ENCODE assay signal across 1 cellular context in the genomic region with DNA sequence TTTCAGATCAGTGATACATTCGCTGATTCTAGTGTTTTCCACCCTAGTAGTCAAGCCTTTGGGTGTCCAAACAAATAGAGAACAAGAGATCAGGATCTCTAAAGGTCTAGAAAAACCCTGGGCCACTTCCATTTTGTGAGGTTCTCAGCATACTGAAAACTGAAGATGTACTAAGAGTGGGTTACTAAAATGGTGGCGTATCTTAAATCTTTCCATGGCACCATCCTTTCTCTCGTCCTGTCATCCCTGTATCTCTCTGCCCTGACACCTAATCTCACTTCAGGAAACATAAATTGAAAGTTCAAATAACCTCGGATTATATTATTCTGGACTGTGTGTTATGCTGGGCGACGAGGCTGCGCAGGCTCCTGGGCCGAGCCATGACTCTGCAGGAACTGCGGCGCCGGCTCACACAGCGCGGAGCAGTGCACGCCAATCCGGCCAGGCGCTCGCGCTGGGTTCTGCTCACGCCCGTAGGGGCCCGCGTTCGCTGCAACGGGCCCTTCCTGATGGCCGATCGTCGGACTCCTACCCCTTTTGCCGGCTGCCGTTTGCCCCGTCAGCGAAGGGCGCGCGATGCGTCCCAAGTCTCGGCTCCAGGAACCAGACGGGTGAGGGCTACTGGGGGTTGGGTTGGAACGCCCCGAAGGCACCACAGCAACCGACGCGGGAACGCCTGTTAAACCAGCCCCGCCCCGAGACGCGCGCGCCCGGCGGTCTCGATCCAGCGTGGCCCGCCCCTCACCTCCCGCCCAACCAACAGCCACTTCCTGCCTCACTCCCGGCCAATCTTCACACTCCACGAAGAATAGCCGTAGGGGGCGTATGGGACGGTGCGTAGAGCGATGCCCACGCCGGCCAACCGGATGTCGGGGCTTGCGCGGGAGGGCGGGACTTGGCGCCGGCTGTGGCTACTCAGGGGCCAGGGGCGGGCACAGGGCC.
TF ChIP-seq lines count a peak whose summit lies in the region.

No MANE protein-coding gene starts in this region.

TF ChIP-seq in K562, 482 proteins besides CTCF, POLR2A, EP300 and RAD21 (continued from another document and continues in another):
- TF ChIP-seq ZBTB34 (CRISPR knock-in tag; IDR thresholded peaks at IDR 0.05) (no peak), KLF13 (tag; IDR thresholded peaks at IDR 0.05; ENCODE audit: borderline replicate concordance, low read depth) (no peak), XRCC5 (IDR thresholded peaks at IDR 0.05; ENCODE audit: low read depth, low read length) (0 out of 2 replicates have a peak, but pooled peaks have one; percentile 28), PTBP1 (IDR thresholded peaks at IDR 0.05; ENCODE audit: low read depth, low read length) (no peak), ZBTB2 (IDR thresholded peaks at IDR 0.05) (0 out of 2 replicates have a peak, but pooled peaks have one; percentile 52), ZNF699 (CRISPR knock-in tag; IDR thresholded peaks at IDR 0.05; ENCODE audit: insufficient replicate concordance) (no peak), C11orf30 (IDR thresholded peaks at IDR 0.05; ENCODE audit: low read depth) (peak; percentile 95), BCL6 (CRISPR knock-in tag; IDR thresholded peaks at IDR 0.05) (no peak), RBM39 (optimal IDR thresholded peaks at IDR 0.05; ENCODE audit: low read depth, low read length) (no peak), ZNF644 (tag; IDR thresholded peaks at IDR 0.05; ENCODE audit: low read depth) (0 out of 2 replicates have a peak, but pooled peaks have one; percentile 65), NCOA1 (IDR thresholded peaks at IDR 0.05; ENCODE audit: low read depth) (no peak), POLR3A (IDR thresholded peaks at IDR 0.05; ENCODE audit: borderline replicate concordance, extremely low read depth, insufficient read depth, insufficient read length) (no peak), PURB (CRISPR knock-in tag; IDR thresholded peaks at IDR 0.05; ENCODE audit: low read depth) (no peak), MIER1 (IDR thresholded peaks at IDR 0.05; ENCODE audit: low read depth) (no peak), SUPT5H (IDR thresholded peaks at IDR 0.05) (peak; percentile 87), SIN3A (IDR thresholded peaks at IDR 0.05; ENCODE audit: borderline replicate concordance in 2 of 2, control insufficient read depth in 1 of 2, low read depth in 2 of 2, low read length in 2 of 2) (peak in 1 of 2 experiments; percentile 66; a peak in 1 of 4 replicates), MYBL2 (IDR thresholded peaks at IDR 0.05; ENCODE audit: low read depth) (no peak), MYBL2 (CRISPR knock-in tag; IDR thresholded peaks at IDR 0.05; ENCODE audit: borderline replicate concordance) (no peak), ZNF282 (CRISPR knock-in tag; IDR thresholded peaks at IDR 0.05) (no peak), ETV5 (CRISPR knock-in tag; IDR thresholded peaks at IDR 0.05; ENCODE audit: low read depth) (no peak), ZNF277 (CRISPR knock-in tag; IDR thresholded peaks at IDR 0.05; ENCODE audit: borderline replicate concordance) (no peak), CBFA2T3 (IDR thresholded peaks at IDR 0.05) (no peak), TCFL5 (CRISPR knock-in tag; conservative IDR thresholded peaks at IDR 0.05) (no peak), FOXK2 (conservative IDR thresholded peaks at IDR 0.05 in 1 of 2, IDR thresholded peaks at IDR 0.05 in 1 of 2; ENCODE audit: low read depth in 2 of 2) (peak; percentile 25 to 52; a peak in 3 of 4 replicates), ZBED1 (IDR thresholded peaks at IDR 0.05) (no peak), SMAD3 (CRISPR knock-in tag; conservative IDR thresholded peaks at IDR 0.05) (0 out of 2 replicates have a peak, but pooled peaks have one; percentile 35), IRF2 (CRISPR knock-in tag; IDR thresholded peaks at IDR 0.05) (no peak), NCOA2 (IDR thresholded peaks at IDR 0.05; ENCODE audit: partially characterized antibody in 2 of 2) (no peak), ESRRB (CRISPR knock-in tag; IDR thresholded peaks at IDR 0.05; ENCODE audit: borderline replicate concordance) (no peak), ZNF398 (CRISPR knock-in tag; IDR thresholded peaks at IDR 0.05) (no peak)
- TF ChIP-seq, protein P1, sequence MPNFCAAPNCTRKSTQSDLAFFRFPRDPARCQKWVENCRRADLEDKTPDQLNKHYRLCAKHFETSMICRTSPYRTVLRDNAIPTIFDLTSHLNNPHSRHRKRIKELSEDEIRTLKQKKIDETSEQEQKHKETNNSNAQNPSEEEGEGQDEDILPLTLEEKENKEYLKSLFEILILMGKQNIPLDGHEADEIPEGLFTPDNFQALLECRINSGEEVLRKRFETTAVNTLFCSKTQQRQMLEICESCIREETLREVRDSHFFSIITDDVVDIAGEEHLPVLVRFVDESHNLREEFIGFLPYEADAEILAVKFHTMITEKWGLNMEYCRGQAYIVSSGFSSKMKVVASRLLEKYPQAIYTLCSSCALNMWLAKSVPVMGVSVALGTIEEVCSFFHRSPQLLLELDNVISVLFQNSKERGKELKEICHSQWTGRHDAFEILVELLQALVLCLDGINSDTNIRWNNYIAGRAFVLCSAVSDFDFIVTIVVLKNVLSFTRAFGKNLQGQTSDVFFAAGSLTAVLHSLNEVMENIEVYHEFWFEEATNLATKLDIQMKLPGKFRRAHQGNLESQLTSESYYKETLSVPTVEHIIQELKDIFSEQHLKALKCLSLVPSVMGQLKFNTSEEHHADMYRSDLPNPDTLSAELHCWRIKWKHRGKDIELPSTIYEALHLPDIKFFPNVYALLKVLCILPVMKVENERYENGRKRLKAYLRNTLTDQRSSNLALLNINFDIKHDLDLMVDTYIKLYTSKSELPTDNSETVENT (CRISPR knock-in tag; IDR thresholded peaks at IDR 0.05), result peak; percentile 76; the same call in 1 of the 2 replicates
- TF ChIP-seq, protein P2, sequence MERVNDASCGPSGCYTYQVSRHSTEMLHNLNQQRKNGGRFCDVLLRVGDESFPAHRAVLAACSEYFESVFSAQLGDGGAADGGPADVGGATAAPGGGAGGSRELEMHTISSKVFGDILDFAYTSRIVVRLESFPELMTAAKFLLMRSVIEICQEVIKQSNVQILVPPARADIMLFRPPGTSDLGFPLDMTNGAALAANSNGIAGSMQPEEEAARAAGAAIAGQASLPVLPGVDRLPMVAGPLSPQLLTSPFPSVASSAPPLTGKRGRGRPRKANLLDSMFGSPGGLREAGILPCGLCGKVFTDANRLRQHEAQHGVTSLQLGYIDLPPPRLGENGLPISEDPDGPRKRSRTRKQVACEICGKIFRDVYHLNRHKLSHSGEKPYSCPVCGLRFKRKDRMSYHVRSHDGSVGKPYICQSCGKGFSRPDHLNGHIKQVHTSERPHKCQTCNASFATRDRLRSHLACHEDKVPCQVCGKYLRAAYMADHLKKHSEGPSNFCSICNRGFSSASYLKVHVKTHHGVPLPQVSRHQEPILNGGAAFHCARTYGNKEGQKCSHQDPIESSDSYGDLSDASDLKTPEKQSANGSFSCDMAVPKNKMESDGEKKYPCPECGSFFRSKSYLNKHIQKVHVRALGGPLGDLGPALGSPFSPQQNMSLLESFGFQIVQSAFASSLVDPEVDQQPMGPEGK (CRISPR knock-in tag; IDR thresholded peaks at IDR 0.05; ENCODE audit: borderline replicate concordance), result no peak
- TF ChIP-seq, protein P3, sequence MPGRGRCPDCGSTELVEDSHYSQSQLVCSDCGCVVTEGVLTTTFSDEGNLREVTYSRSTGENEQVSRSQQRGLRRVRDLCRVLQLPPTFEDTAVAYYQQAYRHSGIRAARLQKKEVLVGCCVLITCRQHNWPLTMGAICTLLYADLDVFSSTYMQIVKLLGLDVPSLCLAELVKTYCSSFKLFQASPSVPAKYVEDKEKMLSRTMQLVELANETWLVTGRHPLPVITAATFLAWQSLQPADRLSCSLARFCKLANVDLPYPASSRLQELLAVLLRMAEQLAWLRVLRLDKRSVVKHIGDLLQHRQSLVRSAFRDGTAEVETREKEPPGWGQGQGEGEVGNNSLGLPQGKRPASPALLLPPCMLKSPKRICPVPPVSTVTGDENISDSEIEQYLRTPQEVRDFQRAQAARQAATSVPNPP (IDR thresholded peaks at IDR 0.05; ENCODE audit: borderline replicate concordance, insufficient read depth, insufficient read length), result no peak
- TF ChIP-seq, protein P4, sequence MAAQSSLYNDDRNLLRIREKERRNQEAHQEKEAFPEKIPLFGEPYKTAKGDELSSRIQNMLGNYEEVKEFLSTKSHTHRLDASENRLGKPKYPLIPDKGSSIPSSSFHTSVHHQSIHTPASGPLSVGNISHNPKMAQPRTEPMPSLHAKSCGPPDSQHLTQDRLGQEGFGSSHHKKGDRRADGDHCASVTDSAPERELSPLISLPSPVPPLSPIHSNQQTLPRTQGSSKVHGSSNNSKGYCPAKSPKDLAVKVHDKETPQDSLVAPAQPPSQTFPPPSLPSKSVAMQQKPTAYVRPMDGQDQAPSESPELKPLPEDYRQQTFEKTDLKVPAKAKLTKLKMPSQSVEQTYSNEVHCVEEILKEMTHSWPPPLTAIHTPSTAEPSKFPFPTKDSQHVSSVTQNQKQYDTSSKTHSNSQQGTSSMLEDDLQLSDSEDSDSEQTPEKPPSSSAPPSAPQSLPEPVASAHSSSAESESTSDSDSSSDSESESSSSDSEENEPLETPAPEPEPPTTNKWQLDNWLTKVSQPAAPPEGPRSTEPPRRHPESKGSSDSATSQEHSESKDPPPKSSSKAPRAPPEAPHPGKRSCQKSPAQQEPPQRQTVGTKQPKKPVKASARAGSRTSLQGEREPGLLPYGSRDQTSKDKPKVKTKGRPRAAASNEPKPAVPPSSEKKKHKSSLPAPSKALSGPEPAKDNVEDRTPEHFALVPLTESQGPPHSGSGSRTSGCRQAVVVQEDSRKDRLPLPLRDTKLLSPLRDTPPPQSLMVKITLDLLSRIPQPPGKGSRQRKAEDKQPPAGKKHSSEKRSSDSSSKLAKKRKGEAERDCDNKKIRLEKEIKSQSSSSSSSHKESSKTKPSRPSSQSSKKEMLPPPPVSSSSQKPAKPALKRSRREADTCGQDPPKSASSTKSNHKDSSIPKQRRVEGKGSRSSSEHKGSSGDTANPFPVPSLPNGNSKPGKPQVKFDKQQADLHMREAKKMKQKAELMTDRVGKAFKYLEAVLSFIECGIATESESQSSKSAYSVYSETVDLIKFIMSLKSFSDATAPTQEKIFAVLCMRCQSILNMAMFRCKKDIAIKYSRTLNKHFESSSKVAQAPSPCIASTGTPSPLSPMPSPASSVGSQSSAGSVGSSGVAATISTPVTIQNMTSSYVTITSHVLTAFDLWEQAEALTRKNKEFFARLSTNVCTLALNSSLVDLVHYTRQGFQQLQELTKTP (IDR thresholded peaks at IDR 0.05; ENCODE audit: low read depth in 1 of 2, partially characterized antibody in 2 of 2), result peak in 1 of 2 experiments; percentile 73
- TF ChIP-seq, protein P5, sequence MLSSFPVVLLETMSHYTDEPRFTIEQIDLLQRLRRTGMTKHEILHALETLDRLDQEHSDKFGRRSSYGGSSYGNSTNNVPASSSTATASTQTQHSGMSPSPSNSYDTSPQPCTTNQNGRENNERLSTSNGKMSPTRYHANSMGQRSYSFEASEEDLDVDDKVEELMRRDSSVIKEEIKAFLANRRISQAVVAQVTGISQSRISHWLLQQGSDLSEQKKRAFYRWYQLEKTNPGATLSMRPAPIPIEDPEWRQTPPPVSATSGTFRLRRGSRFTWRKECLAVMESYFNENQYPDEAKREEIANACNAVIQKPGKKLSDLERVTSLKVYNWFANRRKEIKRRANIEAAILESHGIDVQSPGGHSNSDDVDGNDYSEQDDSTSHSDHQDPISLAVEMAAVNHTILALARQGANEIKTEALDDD (IDR thresholded peaks at IDR 0.05), result no peak
